9 cellular contexts compared by ENCODE assay signal in genomic region chr10:1050555-1050954, GRCh38. TPM values are rescaled to one million over a fixed set of nuclear protein-coding genes. Genes with fewer than 3 reads are reported as not detected.
DNase-seq lines count a peak whose midpoint lies in the region; ATAC-seq and TF ChIP-seq lines count a peak whose summit lies in the region.
"Had no signal": no experiment of that assay in that cellular context is flagged by ENCODE, and none has a peak within 500 bp of the region (broad histone marks: within the 10 kb centered on the region; RNA-seq: fewer than 3 reads in every experiment).

No MANE protein-coding gene starts in this region.

- POLR2A ChIA-PET in IMR-90 (lab: Charles Lee; ENCODE audit: unreplicated experiment), result no interaction called here

- H4K20me1 ChIP-seq in IMR-90 (ENCODE audit: insufficient read depth, low read length), result peaks cover 26% of the 10 kb centered on the region

- peaks cover 69% of the 10 kb centered on the region for H3K36me3 Mint-ChIP-seq in Calu3 (ENCODE audit: insufficient read depth, unreplicated experiment)
- H3K36me3 Mint-ChIP-seq in activated T-helper 2 cell treated with anti-CD3 and anti-CD28 coated beads, Interferon-gamma antibody, Interleukin-2, Interleukin-4, amounts not matched to agents 10 μg/mL and 5 μg/mL and 100 μg/mL, durations not matched to agents 14 hours and 24 hours and 36 hours (ENCODE audit: low read depth), result peaks cover 74% of the 10 kb centered on the region

- H3K79me1 ChIP-seq in IMR-90 (ENCODE audit: low read depth in 1 of 2, low read length in 2 of 2), result peaks cover 24 to 63% of the 10 kb centered on the region in 2 experiments

- H3K9me3 Mint-ChIP-seq in Calu3 (ENCODE audit: low read depth, unreplicated experiment), result no peaks in the 10 kb centered on the region
- no peaks in the 10 kb centered on the region for H3K9me3 Mint-ChIP-seq in activated T-helper 2 cell treated with anti-CD3 and anti-CD28 coated beads, Interferon-gamma antibody, Interleukin-2, Interleukin-4, amounts not matched to agents 10 μg/mL and 5 μg/mL and 100 μg/mL, durations not matched to agents 14 hours and 24 hours and 36 hours

- TF ChIP-seq CTCF in Calu3 (IDR thresholded peaks at IDR 0.05; ENCODE audit: unreplicated experiment), result no peak
- TF ChIP-seq CTCF in IMR-90 (conservative IDR thresholded peaks at IDR 0.05; ENCODE audit: low read depth, low read length), result no peak
- TF ChIP-seq CTCF in left lung (IDR thresholded peaks at IDR 0.05), result no peak

- ATAC-seq in IMR-90 (ENCODE audit: low read depth) (no peak), left lung (no peak), GM21423 (IDR thresholded peaks at IDR 0.05; ENCODE audit: unreplicated experiment) (no peak)

- intact Hi-C loops in Calu3 (cut with micrococcal nuclease; ENCODE audit: unreplicated experiment) (no loop called here), IMR-90 (cut with micrococcal nuclease) (no loop called here), left lung (cut with DNase I) (no loop called here)
- intact Hi-C loops in activated T-helper 2 cell treated with anti-CD3 and anti-CD28 coated beads, Interferon-gamma antibody, Interleukin-2, Interleukin-4, amounts not matched to agents 10 μg/mL and 5 μg/mL and 100 μg/mL, durations not matched to agents 14 hours and 24 hours and 36 hours (cut with micrococcal nuclease), result no loop called here

- no peak overlapping the region for H3K18ac ChIP-seq in IMR-90 (ENCODE audit: low read depth, low read length)

- H3K9me3 ChIP-seq in IMR-90 (ENCODE audit: control insufficient read depth, insufficient read depth, low read length), result no peaks in the 10 kb centered on the region
- H3K9me3 ChIP-seq in left lung, result no peaks in the 10 kb centered on the region
- H3K9me3 ChIP-seq: SJSA1 had no signal

- no peak overlapping the region for H2BK5ac ChIP-seq in IMR-90 (ENCODE audit: low read depth, low read length, poor library complexity, severe bottlenecking)

- H3K4me3 ChIP-seq in IMR-90 (ENCODE audit: insufficient read depth, low read depth, low read length) (no peak overlapping the region; the same call in 1 of the 2 replicates), left lung (peak overlapping the region; percentile 52 to 89)

- dilution Hi-C loops in IMR-90 (cut with HindIII; ENCODE audit: low sequenced_read_pairs, unreplicated experiment), result no loop called here

- peaks cover 35% of the 10 kb centered on the region for H3K4me1 Mint-ChIP-seq in Calu3 (ENCODE audit: low read depth, unreplicated experiment)
- H3K4me1 Mint-ChIP-seq in activated T-helper 2 cell treated with anti-CD3 and anti-CD28 coated beads, Interferon-gamma antibody, Interleukin-2, Interleukin-4, amounts not matched to agents 10 μg/mL and 5 μg/mL and 100 μg/mL, durations not matched to agents 14 hours and 24 hours and 36 hours (ENCODE audit: low read depth), result peaks cover 51% of the 10 kb centered on the region

- 0 out of 2 replicates have a peak overlapping the region, but pooled peaks have one; percentile 40 for H3K4ac ChIP-seq in IMR-90 (ENCODE audit: low read depth, low read length)

- no peak overlapping the region for H3K56ac ChIP-seq in IMR-90 (ENCODE audit: extremely low read depth, insufficient read depth, low read length)

- H3K4me3 Mint-ChIP-seq in Calu3 (ENCODE audit: low read depth, unreplicated experiment), result peak overlapping the region; percentile 83
- peak overlapping the region; percentile 93 for H3K4me3 Mint-ChIP-seq in activated T-helper 2 cell treated with anti-CD3 and anti-CD28 coated beads, Interferon-gamma antibody, Interleukin-2, Interleukin-4, amounts not matched to agents 10 μg/mL and 5 μg/mL and 100 μg/mL, durations not matched to agents 14 hours and 24 hours and 36 hours (ENCODE audit: low read depth)

- 85% methylated on average over 2 of the region's 4 CpGs; no CpG with 5 or more reads in 1 of the 2 experiments for WGBS in IMR-90 (ENCODE audit: extremely low coverage in 2 of 2, insufficient read length in 1 of 2), 2 experiments

- H3K4me2 ChIP-seq in IMR-90 (ENCODE audit: low read depth, low read length), result peak overlapping the region; percentile 85; the same call in 1 of the 2 replicates

- H3K27ac Mint-ChIP-seq in Calu3 (ENCODE audit: unreplicated experiment), result peak overlapping the region; percentile 98
- H3K27ac Mint-ChIP-seq in activated T-helper 2 cell treated with anti-CD3 and anti-CD28 coated beads, Interferon-gamma antibody, Interleukin-2, Interleukin-4, amounts not matched to agents 10 μg/mL and 5 μg/mL and 100 μg/mL, durations not matched to agents 14 hours and 24 hours and 36 hours, result peak overlapping the region; percentile 69

- TF ChIP-seq POLR2A in IMR-90 (IDR thresholded peaks at IDR 0.05; ENCODE audit: low read depth, low read length), result peak; percentile 41; the same call in 1 of the 2 replicates

- H3K27me3 ChIP-seq in IMR-90 (ENCODE audit: control insufficient read depth, insufficient read depth, low read length) (no peaks in the 10 kb centered on the region), left lung (no peaks in the 10 kb centered on the region)
- H3K27me3 ChIP-seq: SJSA1 had no signal

- peak overlapping the region; percentile 76 for H2AK9ac ChIP-seq in IMR-90 (replicated peaks; ENCODE audit: low read depth, low read length, poor library complexity)

- H2BK120ac ChIP-seq in IMR-90 (ENCODE audit: low read depth, low read length), result no peak overlapping the region

- peak overlapping the region; percentile 63 for H2AK5ac ChIP-seq in IMR-90 (ENCODE audit: low read depth, low read length)

- H2AFZ ChIP-seq in IMR-90 (replicated peaks; ENCODE audit: low read length, poor library complexity), result no peak overlapping the region

- H3K4me1 ChIP-seq in IMR-90 (ENCODE audit: control insufficient read depth, insufficient read depth, low read length) (peaks cover 7% of the 10 kb centered on the region), left lung (peaks cover 17 to 69% of the 10 kb centered on the region in 2 donors)

- no TSS peak for BruUV-seq in Calu3 (replicated peaks; lab: Mats Ljungman, UMichigan)
- no TSS peak for BruUV-seq in IMR-90 (replicated peaks; lab: Mats Ljungman, UMichigan)

- H3K23ac ChIP-seq in IMR-90 (ENCODE audit: low read depth, low read length), result peak overlapping the region; percentile 29; the same call in 1 of the 2 replicates

- H2BK20ac ChIP-seq in IMR-90 (ENCODE audit: low read depth, low read length), result no peak overlapping the region

- H3K9ac ChIP-seq in IMR-90 (ENCODE audit: low read depth, low read length), result peak overlapping the region; percentile 12; the same call in 1 of the 2 replicates

- no peaks in the 10 kb centered on the region for H3K27me3 Mint-ChIP-seq in Calu3 (ENCODE audit: unreplicated experiment)
- no peaks in the 10 kb centered on the region for H3K27me3 Mint-ChIP-seq in activated T-helper 2 cell treated with anti-CD3 and anti-CD28 coated beads, Interferon-gamma antibody, Interleukin-2, Interleukin-4, amounts not matched to agents 10 μg/mL and 5 μg/mL and 100 μg/mL, durations not matched to agents 14 hours and 24 hours and 36 hours (ENCODE audit: low read depth)

- no peak overlapping the region for H4K91ac ChIP-seq in IMR-90 (ENCODE audit: insufficient read depth, low read depth, low read length)

- in situ Hi-C loops in IMR-90 (cut with MboI; ENCODE audit: low sequenced_read_pairs), result no loop called here

- DNase-seq in Calu3 (peak; percentile 59), IMR-90 (no peak), left lung (no peak), NCI-H1105 treated with DMSO at 0.1 percent for 48 hours (lab: John Stamatoyannopoulos, UW) (no peak), putamen (ENCODE audit: low spot score) (no peak), globus pallidus (ENCODE audit: low spot score) (no peak)
- peak; percentile 31 for DNase-seq in activated T-helper 2 cell treated with anti-CD3 and anti-CD28 coated beads, Interferon-gamma antibody, Interleukin-2, Interleukin-4, amounts not matched to agents 10 μg/mL and 5 μg/mL and 100 μg/mL, durations not matched to agents 14 hours and 24 hours and 36 hours (ENCODE audit: low spot score)

- H3K27ac ChIP-seq in IMR-90 (ENCODE audit: insufficient read depth, low read length), result peak overlapping the region; percentile 8; the same call in 1 of the 2 replicates
- peak overlapping the region in 1 of 2 donors; percentile 97 for H3K27ac ChIP-seq in left lung

- H3K14ac ChIP-seq in IMR-90 (replicated peaks; ENCODE audit: low read depth, low read length), result 0 out of 2 replicates have a peak overlapping the region, but pooled peaks have one; percentile 30

- H4K8ac ChIP-seq in IMR-90 (ENCODE audit: low read depth in 2 of 2, low read length in 2 of 2), result 0 out of 4 replicates have a peak overlapping the region, but pooled peaks of 1 of the 2 experiments have one; percentile 40

- H3K36me3 ChIP-seq in IMR-90 (ENCODE audit: control insufficient read depth, insufficient read depth, low read length) (peaks cover 4% of the 10 kb centered on the region), left lung (peaks cover 0 to 14% of the 10 kb centered on the region in 2 donors)

- peaks cover 8% of the 10 kb centered on the region; the same call in 1 of the 2 replicates for H3K9me1 ChIP-seq in IMR-90 (ENCODE audit: insufficient read depth, low read length)

- CTCF ChIA-PET in Calu3 (lab: Charles Lee), result interaction anchor here (0.5 kb wide), 1 partner anchor 505 kb away, joined by 3 read pairs; no protein-coding TSS in a partner anchor
- CTCF ChIA-PET in IMR-90 (lab: Yijun Ruan, JAX), result interaction anchor here (0.7 kb wide), 1 partner anchor 1993 kb away, joined by 3 read pairs; no protein-coding TSS in a partner anchor

- H4K5ac ChIP-seq in IMR-90 (ENCODE audit: low read depth, low read length), result no peak overlapping the region; the same call in 1 of the 2 replicates

- no peak overlapping the region for H2BK15ac ChIP-seq in IMR-90 (ENCODE audit: low read depth, low read length)

- TF ChIP-seq RAD21 in IMR-90 (IDR thresholded peaks at IDR 0.05; ENCODE audit: low read length), result no peak

RNA-seq across cellular contexts. Expression of gene IDI1, which starts 1.6 kb away (rescaled TPM):
- total RNA-seq in Calu3 (2022) (101 and 108 TPM in 2 replicates), IMR-90 (2012; rRNA removed) (27.4 and 45.8 TPM in 2 replicates), left lung (100 to 1,000 TPM in 1 of 2 donors, 10 to 100 TPM in 1; 61.1 to 101 TPM)
- polyA plus RNA-seq in IMR-90 (2012; rRNA removed), result 23.9 and 27.3 TPM in 2 replicates
- 4.1 and 6.3 TPM in 2 replicates for polyA plus RNA-seq in IMR-90 (2012; cell fraction: cytosol; rRNA removed)
- 13.7 and 128 TPM in 2 replicates for polyA plus RNA-seq in IMR-90 (2012; cell fraction: nucleus; rRNA removed; ENCODE audit: low replicate concordance)
- 80.1 and 89.6 TPM in 2 replicates for total RNA-seq in activated T-helper 2 cell treated with anti-CD3 and anti-CD28 coated beads, Interferon-gamma antibody, Interleukin-2, Interleukin-4, amounts not matched to agents 10 μg/mL and 5 μg/mL and 100 μg/mL, durations not matched to agents 14 hours and 24 hours and 36 hours

RNA-seq across cellular contexts. Expression of gene WDR37, which starts 5.6 kb away (rescaled TPM):
- 16.1 and 17.8 TPM in 2 replicates for total RNA-seq in Calu3 (2022)
- 12.7 and 16.4 TPM in 2 replicates for total RNA-seq in IMR-90 (2012; rRNA removed)
- 14.0 and 14.5 TPM in 2 replicates for polyA plus RNA-seq in IMR-90 (2012; rRNA removed)
- polyA plus RNA-seq in IMR-90 (2012; cell fraction: cytosol; rRNA removed), result 9.0 and 12.3 TPM in 2 replicates
- polyA plus RNA-seq in IMR-90 (2012; cell fraction: nucleus; rRNA removed; ENCODE audit: low replicate concordance), result 26.3 and 32.3 TPM in 2 replicates
- 17.0 and 18.9 TPM in 2 replicates for total RNA-seq in activated T-helper 2 cell treated with anti-CD3 and anti-CD28 coated beads, Interferon-gamma antibody, Interleukin-2, Interleukin-4, amounts not matched to agents 10 μg/mL and 5 μg/mL and 100 μg/mL, durations not matched to agents 14 hours and 24 hours and 36 hours
- 10 to 100 TPM; 16.1 to 23.8 TPM for total RNA-seq in left lung

RNA-seq across cellular contexts. Expression of gene IDI2, which starts 24.9 kb away (rescaled TPM):
- not detected in 2 replicates for total RNA-seq in Calu3 (2022)
- total RNA-seq in IMR-90 (2012; rRNA removed), result not detected in 2 replicates
- polyA plus RNA-seq in IMR-90 (2012; rRNA removed), result not detected in 2 replicates
- polyA plus RNA-seq in IMR-90 (2012; cell fraction: cytosol; rRNA removed), result not detected in 2 replicates
- polyA plus RNA-seq in IMR-90 (2012; cell fraction: nucleus; rRNA removed; ENCODE audit: low replicate concordance), result not detected in 2 replicates
- not detected in 2 replicates for total RNA-seq in activated T-helper 2 cell treated with anti-CD3 and anti-CD28 coated beads, Interferon-gamma antibody, Interleukin-2, Interleukin-4, amounts not matched to agents 10 μg/mL and 5 μg/mL and 100 μg/mL, durations not matched to agents 14 hours and 24 hours and 36 hours
- not detected for total RNA-seq in left lung
- total RNA-seq: SJSA1 had no signal

Comparison
In these comparisons a context has a peak if more than half of its experiments do, and no peak if none do; other contexts are left out.
1. DNase-seq: peak in Calu3 (single experiment) and activated T-helper 2 cell treated with anti-CD3 and anti-CD28 coated beads, Interferon-gamma antibody, Interleukin-2, Interleukin-4, amounts not matched to agents 10 μg/mL and 5 μg/mL and 100 μg/mL, durations not matched to agents 14 hours and 24 hours and 36 hours (single experiment); none in IMR-90 (single experiment), left lung (0 of 2), NCI-H1105 treated with DMSO at 0.1 percent for 48 hours (single experiment), putamen (single experiment) and globus pallidus (single experiment).